In the genomic region with DNA sequence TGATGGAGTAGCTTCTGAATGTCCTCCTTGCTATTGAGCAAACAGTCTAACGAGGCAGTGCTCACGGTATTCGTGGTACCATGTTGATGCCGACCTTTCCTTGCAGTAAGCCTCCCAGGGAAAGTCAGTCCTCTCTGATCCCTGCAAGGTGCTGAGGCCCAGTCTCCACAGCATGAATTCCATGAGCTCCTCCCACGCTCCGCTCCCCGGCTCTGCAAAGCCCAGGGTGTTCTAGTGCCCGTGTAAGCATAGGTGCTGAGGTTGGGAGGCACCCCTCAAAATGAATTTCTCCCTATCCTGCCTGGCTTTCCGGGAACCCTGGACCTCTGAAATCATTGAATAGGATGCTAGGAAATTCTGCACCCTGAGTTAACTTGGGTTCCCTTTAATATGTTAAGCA, we compare ENCODE assay signal across 22 cellular contexts.
"Had no signal": no experiment of that assay in that cellular context is flagged by ENCODE, and none has a peak within 500 bp of the region (broad histone marks: within the 10 kb centered on the region; RNA-seq: fewer than 3 reads in every experiment).

No MANE protein-coding gene starts in this region.

- H3K27ac ChIP-seq: dorsolateral prefrontal cortex, gastrocnemius medialis, heart left ventricle, hepatocyte, left ventricle myocardium inferior, neutrophil, pancreas, prostate gland, right atrium auricular region, sigmoid colon, testis, tibial artery had no signal

- H3K9me3 ChIP-seq: gastrocnemius medialis, heart left ventricle, left ventricle myocardium inferior, neutrophil, pancreas, prostate gland, right atrium auricular region, sigmoid colon, testis, tibial artery had no signal

- H3K36me3 ChIP-seq: gastrocnemius medialis, heart left ventricle, left ventricle myocardium inferior, neutrophil, pancreas, prostate gland, right atrium auricular region, sigmoid colon, tibial artery had no signal

- DNase-seq: dorsolateral prefrontal cortex; effector CD4-positive, alpha-beta T cell; gastrocnemius medialis; left cardiac atrium; left ventricle myocardium inferior; natural killer cell; sigmoid colon; stimulated activated CD4-positive, alpha-beta T cell treated with anti-CD3 and anti-CD28 coated beads, Interleukin-4, amount 100 ng/mL, for 4 hours; stimulated activated naive CD8-positive, alpha-beta T cell treated with anti-CD3 and anti-CD28 coated beads, Interleukin-15, Interleukin-2, amounts not matched to agents 100 U/mL and 50 U/mL, for 24 hours; substantia nigra; testis; tibial artery had no signal

- H3K27ac Mint-ChIP-seq: memory B cell; natural killer cell; stimulated activated memory B cell treated with anti-CD40 and anti-IgM and Interleukin-4, amounts not matched to agents 10 μg/mL and 1 μg/mL and 100 μg/mL, for 72 hours; type B pancreatic cell had no signal

- ATAC-seq: gastrocnemius medialis; heart left ventricle; left cardiac atrium; natural killer cell; pancreas; stimulated activated memory B cell treated with anti-CD40 and anti-IgM and Interleukin-4, amounts not matched to agents 10 μg/mL and 1 μg/mL and 100 μg/mL, for 72 hours; stimulated activated naive CD8-positive, alpha-beta T cell treated with anti-CD3 and anti-CD28 coated beads, Interleukin-15, Interleukin-2, amounts not matched to agents 100 U/mL and 50 U/mL, for 24 hours had no signal

- H3K9me3 Mint-ChIP-seq: memory B cell; natural killer cell; stimulated activated memory B cell treated with anti-CD40 and anti-IgM and Interleukin-4, amounts not matched to agents 10 μg/mL and 1 μg/mL and 100 μg/mL, for 72 hours; type B pancreatic cell had no signal

- H3K4me3 Mint-ChIP-seq: memory B cell; natural killer cell; stimulated activated memory B cell treated with anti-CD40 and anti-IgM and Interleukin-4, amounts not matched to agents 10 μg/mL and 1 μg/mL and 100 μg/mL, for 72 hours; type B pancreatic cell had no signal

- H3K4me1 Mint-ChIP-seq: memory B cell; natural killer cell; stimulated activated memory B cell treated with anti-CD40 and anti-IgM and Interleukin-4, amounts not matched to agents 10 μg/mL and 1 μg/mL and 100 μg/mL, for 72 hours had no signal

- H3K36me3 Mint-ChIP-seq: memory B cell; natural killer cell; stimulated activated memory B cell treated with anti-CD40 and anti-IgM and Interleukin-4, amounts not matched to agents 10 μg/mL and 1 μg/mL and 100 μg/mL, for 72 hours; type B pancreatic cell had no signal

- H3K4me3 ChIP-seq: dorsolateral prefrontal cortex, gastrocnemius medialis, heart left ventricle, hepatocyte, left ventricle myocardium inferior, lung, pancreas, prostate gland, right atrium auricular region, sigmoid colon, testis, tibial artery had no signal

- H2AFZ ChIP-seq: hepatocyte had no signal

- H3K27me3 Mint-ChIP-seq: type B pancreatic cell had no signal

- H3K4me2 ChIP-seq: hepatocyte had no signal

- H3K79me2 ChIP-seq: hepatocyte had no signal

- H3K4me1 ChIP-seq: gastrocnemius medialis, heart left ventricle, left ventricle myocardium inferior, pancreas, prostate gland, right atrium auricular region, sigmoid colon, testis, tibial artery had no signal

- H3K27me3 ChIP-seq: dorsolateral prefrontal cortex, gastrocnemius medialis, hepatocyte, neutrophil, pancreas, right atrium auricular region, testis had no signal
